8 cellular contexts compared by ENCODE assay signal in the genomic region with DNA sequence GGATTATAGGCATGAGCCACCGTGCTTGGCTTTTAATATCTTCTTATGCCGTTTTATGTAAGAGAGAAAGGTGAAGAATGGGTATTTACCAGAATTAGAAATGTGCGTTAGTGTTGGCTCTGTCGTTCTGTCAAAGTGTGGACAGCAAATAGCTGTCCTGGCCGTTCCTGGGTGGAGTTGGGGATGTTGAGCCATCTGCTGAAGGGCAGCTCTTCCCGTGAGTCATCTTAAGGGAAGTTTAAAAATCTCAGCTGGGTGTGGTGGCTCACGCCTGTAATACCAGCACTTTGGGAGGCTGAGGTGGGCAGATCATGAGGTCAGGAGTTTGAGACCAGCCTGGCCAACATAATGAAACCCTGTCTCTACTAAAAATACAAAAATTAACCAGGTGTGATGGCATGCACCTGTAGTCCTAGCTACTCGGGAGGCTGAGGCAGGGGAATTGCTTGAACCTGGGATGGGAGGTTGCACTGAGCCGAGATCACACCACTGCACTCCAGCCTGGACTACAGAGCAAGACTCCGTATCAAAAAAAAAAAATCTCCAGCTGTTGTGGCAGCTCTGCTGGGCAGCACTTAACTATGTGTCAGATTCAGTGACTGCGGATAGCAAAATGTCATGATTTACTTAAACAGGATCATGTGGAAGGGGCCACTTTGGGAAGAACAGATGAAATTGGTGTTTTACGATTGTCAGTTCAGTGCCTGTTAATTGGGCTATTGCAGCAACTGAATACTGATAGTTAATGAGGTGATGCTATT. TPM values are rescaled to one million over a fixed set of nuclear protein-coding genes. Genes with fewer than 3 reads are reported as not detected.
A peak's percentile ranks its signal among the peaks of the same experiment; 100 is the strongest.
DNase-seq lines count a peak whose midpoint lies in the region; TF ChIP-seq lines count a peak whose summit lies in the region.
"Not testable (repeated sequence)": the region's sequence is repeated elsewhere in the genome, so short reads cannot be mapped to it uniquely, and the experiment has no call there.

No MANE protein-coding gene starts in this region.

- H3K9ac ChIP-seq in BLaER1 treated with 17β-estradiol and CSF1 and Interleukin-3, amounts not matched to agents 10 nM and 100 nM: peak overlapping the region in 2 of 11 experiments; percentile 44 to 58; a peak in 4 of 22 replicates
- H3K9ac ChIP-seq in subcutaneous abdominal adipose tissue (ENCODE audit: low read length in 5 of 5): peak overlapping the region in 1 of 5 donors; percentile 49

- TF ChIP-seq POLR2A in esophagus muscularis mucosa (IDR thresholded peaks at IDR 0.05; ENCODE audit: low read depth): not testable (repeated sequence)

- not testable (repeated sequence) for TF ChIP-seq EP300 in esophagus muscularis mucosa (IDR thresholded peaks at IDR 0.05)

- H3K4me3 ChIP-seq in BLaER1 treated with 17β-estradiol and CSF1 and Interleukin-3, amounts not matched to agents 10 nM and 100 nM; esophagus muscularis mucosa; subcutaneous abdominal adipose tissue (ENCODE audit: low read depth in 1 of 5, low read length in 5 of 5): not testable (repeated sequence)

- peaks cover 32 to 52% (median 39%) of the 10 kb centered on the region in 11 experiments for H3K36me3 ChIP-seq in BLaER1 treated with 17β-estradiol and CSF1 and Interleukin-3, amounts not matched to agents 10 nM and 100 nM
- H3K36me3 ChIP-seq in esophagus muscularis mucosa (peaks cover 9 to 29% (median 23%) of the 10 kb centered on the region in 4 donors), subcutaneous abdominal adipose tissue (ENCODE audit: control insufficient read depth in 5 of 5, insufficient read depth in 5 of 5, low read length in 5 of 5) (peaks cover 0 to 29% (median 23%) of the 10 kb centered on the region in 5 donors)

- intact Hi-C loops in esophagus muscularis mucosa (cut with DNase I): not testable (repeated sequence)

- H3K4me1 ChIP-seq in BLaER1 treated with 17β-estradiol and CSF1 and Interleukin-3, amounts not matched to agents 10 nM and 100 nM: peaks cover 0 to 90% (median 19%) of the 10 kb centered on the region in 10 experiments; a peak in 13 of 20 replicates
- peaks cover 49 to 75% (median 61%) of the 10 kb centered on the region in 4 donors for H3K4me1 ChIP-seq in esophagus muscularis mucosa
- peaks cover 8 to 32% (median 25%) of the 10 kb centered on the region in 5 donors for H3K4me1 ChIP-seq in subcutaneous abdominal adipose tissue (ENCODE audit: control insufficient read depth in 5 of 5, insufficient read depth in 5 of 5, low read length in 5 of 5)

- H3K4me1 Mint-ChIP-seq in IgD-negative memory B cell (peaks cover 50 to 60% (median 53%) of the 10 kb centered on the region in 3 donors), nephron progenitor cell (peaks cover 26% of the 10 kb centered on the region)
- peaks cover 79% of the 10 kb centered on the region for H3K4me1 Mint-ChIP-seq in T-helper 2 cell treated with Interferon-gamma antibody and Interleukin-4, amounts not matched to agents 5 μg/mL and 100 μg/mL, for 36 hours (ENCODE audit: low read depth)
- peaks cover 72% of the 10 kb centered on the region for H3K4me1 Mint-ChIP-seq in activated naive CD8-positive, alpha-beta T cell treated with anti-CD3 and anti-CD28 coated beads for 36 hours

- DNase-seq in T-helper 2 cell treated with Interferon-gamma antibody and Interleukin-4, amounts not matched to agents 5 μg/mL and 100 μg/mL, for 36 hours (ENCODE audit: low spot score); activated naive CD8-positive, alpha-beta T cell treated with anti-CD3 and anti-CD28 coated beads for 36 hours; esophagus muscularis mucosa (ENCODE audit: extremely low spot score); nephron progenitor cell: not testable (repeated sequence)
- DNase-seq in islet precursor cell: peak; percentile 63

- peaks cover 0 to 95% (median 65%) of the 10 kb centered on the region in 11 experiments; a peak in 19 of 22 replicates for H4K20me1 ChIP-seq in BLaER1 treated with 17β-estradiol and CSF1 and Interleukin-3, amounts not matched to agents 10 nM and 100 nM

- H3K9me3 Mint-ChIP-seq in IgD-negative memory B cell; T-helper 2 cell treated with Interferon-gamma antibody and Interleukin-4, amounts not matched to agents 5 μg/mL and 100 μg/mL, for 36 hours; activated naive CD8-positive, alpha-beta T cell treated with anti-CD3 and anti-CD28 coated beads for 36 hours; nephron progenitor cell: not testable (repeated sequence)

- not testable (repeated sequence) for H3K27me3 ChIP-seq in BLaER1 treated with 17β-estradiol and CSF1 and Interleukin-3, amounts not matched to agents 10 nM and 100 nM; esophagus muscularis mucosa; subcutaneous abdominal adipose tissue (ENCODE audit: control insufficient read depth in 5 of 5, insufficient read depth in 4 of 5, low read length in 5 of 5)

- WGBS in esophagus muscularis mucosa: 77% methylated on average over 12 of the region's 12 CpGs

- TF ChIP-seq CTCF in esophagus muscularis mucosa (IDR thresholded peaks at IDR 0.05); nephron progenitor cell (IDR thresholded peaks at IDR 0.05): not testable (repeated sequence)

- H3K36me3 Mint-ChIP-seq in IgD-negative memory B cell: not testable (repeated sequence)
- H3K36me3 Mint-ChIP-seq in T-helper 2 cell treated with Interferon-gamma antibody and Interleukin-4, amounts not matched to agents 5 μg/mL and 100 μg/mL, for 36 hours (ENCODE audit: low read depth): peaks cover 54% of the 10 kb centered on the region
- peaks cover 37% of the 10 kb centered on the region for H3K36me3 Mint-ChIP-seq in activated naive CD8-positive, alpha-beta T cell treated with anti-CD3 and anti-CD28 coated beads for 36 hours
- peaks cover 24% of the 10 kb centered on the region for H3K36me3 Mint-ChIP-seq in nephron progenitor cell (ENCODE audit: low read depth)

- not testable (repeated sequence) for H3K9me3 ChIP-seq in BLaER1 treated with 17β-estradiol and CSF1 and Interleukin-3, amounts not matched to agents 10 nM and 100 nM (replicated peaks in 1 of 11); esophagus muscularis mucosa; subcutaneous abdominal adipose tissue (ENCODE audit: control insufficient read depth in 5 of 5, low read length in 5 of 5)

- peak overlapping the region in 5 of 11 experiments; percentile 26 to 68 (median 57); a peak in 9 of 22 replicates for H3K27ac ChIP-seq in BLaER1 treated with 17β-estradiol and CSF1 and Interleukin-3, amounts not matched to agents 10 nM and 100 nM
- H3K27ac ChIP-seq in esophagus muscularis mucosa (replicated peaks in 1 of 4) (peak overlapping the region; percentile 43 to 69 (median 54)), subcutaneous abdominal adipose tissue (ENCODE audit: low read depth, low read length) (peak overlapping the region; percentile 78)

- not testable (repeated sequence) for H3K27me3 Mint-ChIP-seq in IgD-negative memory B cell; T-helper 2 cell treated with Interferon-gamma antibody and Interleukin-4, amounts not matched to agents 5 μg/mL and 100 μg/mL, for 36 hours (ENCODE audit: low read depth); activated naive CD8-positive, alpha-beta T cell treated with anti-CD3 and anti-CD28 coated beads for 36 hours; nephron progenitor cell (ENCODE audit: low read depth, poor library complexity)

- peak overlapping the region in 1 of 4 donors; percentile 45 for H3K4me3 Mint-ChIP-seq in IgD-negative memory B cell
- H3K4me3 Mint-ChIP-seq in T-helper 2 cell treated with Interferon-gamma antibody and Interleukin-4, amounts not matched to agents 5 μg/mL and 100 μg/mL, for 36 hours; activated naive CD8-positive, alpha-beta T cell treated with anti-CD3 and anti-CD28 coated beads for 36 hours; nephron progenitor cell: not testable (repeated sequence)

- H3K27ac Mint-ChIP-seq in IgD-negative memory B cell (peak overlapping the region in 2 of 3 donors; percentile 43 to 84), nephron progenitor cell (peak overlapping the region; percentile 69)
- peak overlapping the region; percentile 13 for H3K27ac Mint-ChIP-seq in T-helper 2 cell treated with Interferon-gamma antibody and Interleukin-4, amounts not matched to agents 5 μg/mL and 100 μg/mL, for 36 hours
- H3K27ac Mint-ChIP-seq in activated naive CD8-positive, alpha-beta T cell treated with anti-CD3 and anti-CD28 coated beads for 36 hours: peak overlapping the region; percentile 61

- H3K4me2 ChIP-seq in BLaER1 treated with 17β-estradiol and CSF1 and Interleukin-3, amounts not matched to agents 10 nM and 100 nM: peak overlapping the region in 7 of 11 experiments; percentile 4 to 84 (median 50); a peak in 11 of 22 replicates

RNA-seq across cellular contexts. Expression of gene OGDH, which starts 15.1 kb away (rescaled TPM):
- polyA plus RNA-seq in IgD-negative memory B cell: 26.6 TPM
- 10 to 100 TPM; 75.8 to 77.9 TPM for total RNA-seq in activated naive CD8-positive, alpha-beta T cell treated with anti-CD3 and anti-CD28 coated beads for 36 hours
- 100 to 1,000 TPM; 135 to 184 (median 145) TPM for total RNA-seq in esophagus muscularis mucosa

RNA-seq across cellular contexts. Expression of gene TMED4, which starts 39.5 kb away (rescaled TPM):
- 59.9 TPM for polyA plus RNA-seq in IgD-negative memory B cell
- 10 to 100 TPM; 70.3 to 70.8 TPM for total RNA-seq in activated naive CD8-positive, alpha-beta T cell treated with anti-CD3 and anti-CD28 coated beads for 36 hours
- 100 to 1,000 TPM in 2 of 4 donors, 10 to 100 TPM in 2; 82.3 to 154 (median 116) TPM for total RNA-seq in esophagus muscularis mucosa

RNA-seq across cellular contexts. Expression of gene DDX56, which starts 47.8 kb away (rescaled TPM):
- 52.0 TPM for polyA plus RNA-seq in IgD-negative memory B cell
- total RNA-seq in activated naive CD8-positive, alpha-beta T cell treated with anti-CD3 and anti-CD28 coated beads for 36 hours: 100 to 1,000 TPM; 142 to 154 TPM
- 10 to 100 TPM; 35.3 to 54.2 (median 49.4) TPM for total RNA-seq in esophagus muscularis mucosa

Comparison
In these comparisons a context has a peak if more than half of its experiments do, and no peak if none do; other contexts are left out.
1. H3K27ac Mint-ChIP-seq: peak in every context shown above with its lines; median percentile 69 in nephron progenitor cell; 64 in IgD-negative memory B cell; 61 in activated naive CD8-positive, alpha-beta T cell treated with anti-CD3 and anti-CD28 coated beads for 36 hours; 13 in T-helper 2 cell treated with Interferon-gamma antibody and Interleukin-4, amounts not matched to agents 5 μg/mL and 100 μg/mL, for 36 hours.